ENCODE assay signal across 1 cellular context in the genomic region with DNA sequence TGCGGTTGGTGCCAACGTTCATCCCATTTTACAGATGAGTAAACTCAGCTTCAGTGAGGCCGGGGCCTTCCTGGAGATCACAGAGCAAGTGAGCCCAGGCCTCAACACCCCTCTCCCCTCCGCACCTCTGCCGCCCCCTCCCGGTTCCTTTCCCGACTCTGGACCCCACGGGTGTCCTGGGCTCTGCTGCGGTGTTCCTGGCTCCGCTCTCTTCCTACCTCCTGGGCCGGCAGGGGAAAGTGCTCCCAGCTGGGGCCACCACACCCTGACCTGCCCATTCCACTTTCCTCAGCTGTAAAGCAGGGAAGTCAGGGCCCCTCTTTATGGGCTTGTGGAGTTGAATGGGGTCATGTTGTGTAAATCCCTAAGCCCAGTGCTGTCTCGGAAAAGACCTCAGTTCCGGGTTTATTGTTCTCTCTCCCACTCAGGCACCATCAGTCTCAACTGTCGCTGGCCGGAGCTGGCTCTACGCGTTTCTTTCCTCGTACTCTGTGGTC.
TF ChIP-seq lines count a peak whose summit lies in the region.

No MANE protein-coding gene starts in this region.

TF ChIP-seq in H1, 55 proteins besides CTCF, POLR2A, EP300 and RAD21:
- TF ChIP-seq KDM4A (IDR thresholded peaks at IDR 0.05; ENCODE audit: low read depth, low read length, severe bottlenecking) (no peak), NRF1 (IDR thresholded peaks at IDR 0.05; ENCODE audit: low read depth, low read length) (no peak), ASH2L (IDR thresholded peaks at IDR 0.05; ENCODE audit: low read length) (no peak), SUZ12 (IDR thresholded peaks at IDR 0.05; ENCODE audit: low read length) (no peak), HDAC6 (IDR thresholded peaks at IDR 0.05; ENCODE audit: low read depth, low read length) (no peak), SAP30 (IDR thresholded peaks at IDR 0.05; ENCODE audit: insufficient read depth, insufficient replicate concordance, low read length) (no peak), BCL11A (IDR thresholded peaks at IDR 0.05; ENCODE audit: low read depth in 2 of 2, low read length in 2 of 2) (no peak), FOSL1 (IDR thresholded peaks at IDR 0.05; ENCODE audit: insufficient read depth, low read depth, low read length) (no peak), E2F6 (IDR thresholded peaks at IDR 0.05) (no peak), ATF3 (IDR thresholded peaks at IDR 0.05; ENCODE audit: insufficient read depth, low read depth, low read length) (no peak), CBX8 (IDR thresholded peaks at IDR 0.05; ENCODE audit: borderline replicate concordance, low read depth, low read length) (no peak), POU5F1 (IDR thresholded peaks at IDR 0.05; ENCODE audit: low read depth, low read length) (no peak), SIRT6 (IDR thresholded peaks at IDR 0.05; ENCODE audit: low read length) (no peak), YY1 (IDR thresholded peaks at IDR 0.05; ENCODE audit: low read depth, low read length) (no peak), ZNF274 (IDR thresholded peaks at IDR 0.05; ENCODE audit: borderline replicate concordance, extremely low read depth, low read length) (no peak), TCF12 (IDR thresholded peaks at IDR 0.05; ENCODE audit: low read depth, low read length) (no peak), PHF8 (conservative IDR thresholded peaks at IDR 0.05; ENCODE audit: low read depth, low read length) (no peak)
- TF ChIP-seq, protein P1, sequence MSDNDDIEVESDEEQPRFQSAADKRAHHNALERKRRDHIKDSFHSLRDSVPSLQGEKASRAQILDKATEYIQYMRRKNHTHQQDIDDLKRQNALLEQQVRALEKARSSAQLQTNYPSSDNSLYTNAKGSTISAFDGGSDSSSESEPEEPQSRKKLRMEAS (IDR thresholded peaks at IDR 0.05): no peak
TF ChIP-seq in H1: peak in this region for 0.
